Comparison of ENCODE assay signal across 13 cellular contexts in the genomic region with DNA sequence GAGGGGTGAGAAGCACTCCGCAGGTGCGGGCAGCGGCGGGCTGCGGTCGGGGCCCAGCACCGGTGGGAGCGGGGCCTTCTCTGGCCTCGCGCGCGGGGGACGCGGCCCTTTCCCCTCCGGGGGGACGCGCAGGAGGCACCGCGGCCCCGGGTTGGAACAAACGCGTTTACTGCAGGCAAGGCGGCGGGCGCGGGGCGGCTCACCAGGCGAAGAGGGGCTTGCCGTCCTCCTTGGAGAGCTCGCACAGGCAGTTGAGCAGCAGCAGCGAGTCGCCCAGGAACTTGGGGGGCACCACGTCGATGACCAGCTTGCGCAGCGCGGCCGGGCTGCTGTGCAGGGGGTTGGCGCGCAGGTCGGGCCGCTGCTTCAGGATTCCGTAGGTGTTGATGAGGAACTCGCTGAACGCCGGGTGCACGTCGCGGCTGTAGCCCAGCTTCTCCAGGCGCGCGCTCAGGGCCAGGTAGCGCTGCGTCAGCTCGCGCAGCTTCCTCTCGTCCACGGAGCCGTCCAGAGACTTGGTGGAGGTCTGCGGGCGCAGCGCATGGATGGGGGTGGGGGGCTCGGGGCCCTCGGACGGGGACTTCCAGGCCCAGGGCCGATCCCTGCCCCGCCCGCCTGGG. TPM values are rescaled to one million over a fixed set of nuclear protein-coding genes. Genes with fewer than 3 reads are reported as not detected.
DNase-seq lines count a peak whose midpoint lies in the region; ATAC-seq and TF ChIP-seq lines count a peak whose summit lies in the region.
"Had no signal": no experiment of that assay in that cellular context is flagged by ENCODE, and none has a peak within 500 bp of the region (broad histone marks: within the 10 kb centered on the region; RNA-seq: fewer than 3 reads in every experiment).

No MANE protein-coding gene starts in this region.

- CTCF ChIA-PET in CD8-positive, alpha-beta memory T cell (lab: Charles Lee) = no interaction called here

- no peak for TF ChIP-seq CTCF in left ventricle myocardium inferior (IDR thresholded peaks at IDR 0.05; ENCODE audit: borderline replicate concordance)

- H3K4me3 Mint-ChIP-seq in CD8-positive, alpha-beta memory T cell = peak overlapping the region in 1 of 7 donors; percentile 22

- peaks cover 4% of the 10 kb centered on the region for H3K79me1 ChIP-seq in neuronal stem cell (ENCODE audit: low read depth, low read length)

- H3K4me1 ChIP-seq in left ventricle myocardium inferior (no peaks in the 10 kb centered on the region), neuronal stem cell (ENCODE audit: control insufficient read depth in 2 of 2, insufficient read depth in 1 of 2, low read depth in 1 of 2, low read length in 2 of 2) (peaks cover under 1 to 2% of the 10 kb centered on the region in 2 donors)
- H3K4me1 ChIP-seq in CD8-positive, alpha-beta memory T cell (ENCODE audit: insufficient read depth, low read length) = no peaks in the 10 kb centered on the region
- H3K4me1 ChIP-seq: BLaER1 treated with 17β-estradiol and CSF1 and Interleukin-3, amounts not matched to agents 10 nM and 100 nM; upper lobe of right lung had no signal

- no peaks in the 10 kb centered on the region for H3K4me1 Mint-ChIP-seq in CD8-positive, alpha-beta memory T cell

- H3K27me3 Mint-ChIP-seq in CD8-positive, alpha-beta memory T cell = peaks cover 2 to 20% of the 10 kb centered on the region in 2 donors

- H2AK5ac ChIP-seq in neuronal stem cell (ENCODE audit: low read depth, low read length) = no peak overlapping the region

- H3K27me3 ChIP-seq in left ventricle myocardium inferior (ENCODE audit: low read depth) (no peaks in the 10 kb centered on the region), neuronal stem cell (ENCODE audit: control insufficient read depth in 3 of 3, insufficient read depth in 3 of 3, low read depth in 1 of 3, low read length in 3 of 3) (no peaks in the 10 kb centered on the region)
- H3K27me3 ChIP-seq in CD8-positive, alpha-beta memory T cell (ENCODE audit: insufficient read depth, low read length, poor library complexity, severe bottlenecking) = no peaks in the 10 kb centered on the region
- H3K27me3 ChIP-seq: BLaER1 treated with 17β-estradiol and CSF1 and Interleukin-3, amounts not matched to agents 10 nM and 100 nM; upper lobe of right lung had no signal

- no peak overlapping the region for H2BK5ac ChIP-seq in neuronal stem cell (ENCODE audit: low read length)

- H3K4me2 ChIP-seq in neuronal stem cell (ENCODE audit: insufficient read depth, low read length, poor library complexity, severe bottlenecking) = no peak overlapping the region
- H3K4me2 ChIP-seq: BLaER1 treated with 17β-estradiol and CSF1 and Interleukin-3, amounts not matched to agents 10 nM and 100 nM had no signal

- no peak overlapping the region for H3K27ac ChIP-seq in left ventricle myocardium inferior (replicated peaks)
- no peak overlapping the region for H3K27ac ChIP-seq in neuronal stem cell (replicated peaks; ENCODE audit: low read length)
- no peak overlapping the region for H3K27ac ChIP-seq in CD8-positive, alpha-beta memory T cell (ENCODE audit: low read depth, low read length)
- H3K27ac ChIP-seq: BLaER1 treated with 17β-estradiol and CSF1 and Interleukin-3, amounts not matched to agents 10 nM and 100 nM; upper lobe of right lung had no signal

- POLR2A ChIA-PET in CD8-positive, alpha-beta memory T cell (lab: Charles Lee) = no interaction called here

- no peak overlapping the region for H4K8ac ChIP-seq in neuronal stem cell (ENCODE audit: low read depth, low read length)

- peaks cover 0 to 1% (median 0%) of the 10 kb centered on the region in 3 donors for H3K36me3 Mint-ChIP-seq in CD8-positive, alpha-beta memory T cell

- ATAC-seq in left ventricle myocardium superior = no peak
- ATAC-seq: upper lobe of right lung had no signal

- H3K4me3 ChIP-seq in left ventricle myocardium inferior (no peak overlapping the region), neuronal stem cell (ENCODE audit: low read length in 2 of 2) (peak overlapping the region in 1 of 2 donors; percentile 53)
- no peak overlapping the region for H3K4me3 ChIP-seq in CD8-positive, alpha-beta memory T cell (ENCODE audit: low read length)
- H3K4me3 ChIP-seq: BLaER1 treated with 17β-estradiol and CSF1 and Interleukin-3, amounts not matched to agents 10 nM and 100 nM; upper lobe of right lung had no signal

- no peak overlapping the region for H2AFZ ChIP-seq in neuronal stem cell (ENCODE audit: low read length)

- no peaks in the 10 kb centered on the region for H3K9me3 ChIP-seq in left ventricle myocardium inferior (replicated peaks)
- H3K9me3 ChIP-seq in neuronal stem cell (replicated peaks in 1 of 2; ENCODE audit: control insufficient read depth in 2 of 2, insufficient read depth in 1 of 2, low read depth in 1 of 2, low read length in 2 of 2) = peaks cover 3 to 4% of the 10 kb centered on the region in 2 donors
- no peaks in the 10 kb centered on the region for H3K9me3 ChIP-seq in CD8-positive, alpha-beta memory T cell (ENCODE audit: low read length)
- H3K9me3 ChIP-seq: upper lobe of right lung had no signal

- H3K36me3 ChIP-seq in left ventricle myocardium inferior (peaks cover 15% of the 10 kb centered on the region), neuronal stem cell (replicated peaks in 1 of 2; ENCODE audit: control insufficient read depth in 2 of 2, insufficient read depth in 2 of 2, low read length in 2 of 2) (no peaks in the 10 kb centered on the region)
- no peaks in the 10 kb centered on the region for H3K36me3 ChIP-seq in CD8-positive, alpha-beta memory T cell (ENCODE audit: insufficient read depth, low read length)
- H3K36me3 ChIP-seq: upper lobe of right lung had no signal

- H2BK12ac ChIP-seq in neuronal stem cell (ENCODE audit: low read length) = no peak overlapping the region

- no peak overlapping the region for H3K9ac ChIP-seq in neuronal stem cell (ENCODE audit: low read depth, low read length, poor library complexity)
- H3K9ac ChIP-seq: BLaER1 treated with 17β-estradiol and CSF1 and Interleukin-3, amounts not matched to agents 10 nM and 100 nM had no signal

- H3K14ac ChIP-seq in neuronal stem cell (ENCODE audit: low read length) = peak overlapping the region; percentile 38

- no peak overlapping the region for H3K4ac ChIP-seq in neuronal stem cell (ENCODE audit: low read length)

- peak; percentile 23 for DNase-seq in left ventricle myocardium superior
- no peak for DNase-seq in left ventricle myocardium inferior
- peak; percentile 15 for DNase-seq in activated CD8-positive, alpha-beta memory T cell treated with anti-CD3 and anti-CD28 coated beads, Interleukin-2, amount 50 U/mL, for 4 hours
- DNase-seq in neuronal stem cell (ENCODE audit: low spot score) = no peak
- peak; percentile 27 for DNase-seq in ureter (ENCODE audit: low spot score)
- DNase-seq in CD8-positive, alpha-beta memory T cell = no peak
- no peak for DNase-seq in NCI-H510A treated with DMSO at 0.1 percent for 48 hours (lab: John Stamatoyannopoulos, UW)
- DNase-seq in cerebellar cortex (ENCODE audit: low spot score) = no peak
- DNase-seq: effector CD4-positive, alpha-beta T cell; mesendoderm; nucleus accumbens had no signal

- no peak overlapping the region for H2BK15ac ChIP-seq in neuronal stem cell (ENCODE audit: low read length)

- no CpG with 5 or more reads among the region's 68 CpGs for WGBS in neuronal stem cell (ENCODE audit: extremely low coverage in 2 of 2, insufficient read length in 2 of 2, insufficient replicate concordance in 1 of 2), 2 donors

- no peak overlapping the region for H2BK120ac ChIP-seq in neuronal stem cell (ENCODE audit: low read depth, low read length)

- no peak overlapping the region for H4K91ac ChIP-seq in neuronal stem cell (ENCODE audit: low read depth, low read length, poor library complexity)

- no peak overlapping the region for H3K27ac Mint-ChIP-seq in CD8-positive, alpha-beta memory T cell

- H3K9me3 Mint-ChIP-seq in CD8-positive, alpha-beta memory T cell = no peaks in the 10 kb centered on the region

- no peak overlapping the region for H3K18ac ChIP-seq in neuronal stem cell (ENCODE audit: low read length)

- peak overlapping the region; percentile 80 for H3K23ac ChIP-seq in neuronal stem cell (ENCODE audit: low read depth, low read length, poor library complexity)

- intact Hi-C loops in left ventricle myocardium superior (cut with micrococcal nuclease) = no loop called here
- intact Hi-C loops in left ventricle myocardium inferior (cut with micrococcal nuclease) = no loop called here

RNA-seq across cellular contexts. Expression of a gene that starts 5.9 kb away (rescaled TPM):
- 1.5 TPM for total RNA-seq in left ventricle myocardium superior
- total RNA-seq in left ventricle myocardium inferior = 2.2 TPM
- polyA plus RNA-seq in neuronal stem cell (2013, experiment 1 of 2) = 2.1 TPM
- polyA plus RNA-seq in neuronal stem cell (2013, experiment 2 of 2) = 2.0 TPM
- total RNA-seq in ureter = 0.91 TPM
- not detected for total RNA-seq in CD8-positive, alpha-beta memory T cell
- not detected for polyA plus RNA-seq in CD8-positive, alpha-beta memory T cell

RNA-seq across cellular contexts. Expression of a gene that starts 23.0 kb away (rescaled TPM):
- total RNA-seq in left ventricle myocardium superior (12.0 TPM), left ventricle myocardium inferior (7.0 TPM), ureter (12.3 TPM)
- polyA plus RNA-seq in neuronal stem cell (2013, experiment 1 of 2) = 38.2 TPM
- polyA plus RNA-seq in neuronal stem cell (2013, experiment 2 of 2) = 37.5 TPM
- total RNA-seq in CD8-positive, alpha-beta memory T cell = 1 to 10 TPM; 5.0 TPM
- 10.7 TPM for polyA plus RNA-seq in CD8-positive, alpha-beta memory T cell

Comparison
In these comparisons a context has a peak if more than half of its experiments do, and no peak if none do; other contexts are left out.
1. DNase-seq: peak in left ventricle myocardium superior (single experiment), activated CD8-positive, alpha-beta memory T cell treated with anti-CD3 and anti-CD28 coated beads, Interleukin-2, amount 50 U/mL, for 4 hours (single experiment) and ureter (single experiment); none in left ventricle myocardium inferior (single experiment), neuronal stem cell (single experiment), CD8-positive, alpha-beta memory T cell (0 of 5), NCI-H510A treated with DMSO at 0.1 percent for 48 hours (single experiment) and cerebellar cortex (single experiment).